Comparison of ENCODE assay signal across 9 cellular contexts in genomic region chr1:43705982-43706597, GRCh38. TPM values are rescaled to one million over a fixed set of nuclear protein-coding genes. Genes with fewer than 3 reads are reported as not detected.
DNase-seq lines count a peak whose midpoint lies in the region; ATAC-seq, FAIRE-seq and TF ChIP-seq lines count a peak whose summit lies in the region.
"Had no signal": no experiment of that assay in that cellular context is flagged by ENCODE, and none has a peak within 500 bp of the region (broad histone marks: within the 10 kb centered on the region; RNA-seq: fewer than 3 reads in every experiment).

No MANE protein-coding gene starts in this region.

- H3K36me3 ChIP-seq in BE2C (peaks cover 4% of the 10 kb centered on the region; the same call in 1 of the 2 replicates), Peyer's patch (peaks cover 0 to 44% (median 0%) of the 10 kb centered on the region in 3 donors), upper lobe of right lung (peaks cover 44% of the 10 kb centered on the region)

- H3K27ac ChIP-seq in Peyer's patch, result peak overlapping the region in 1 of 4 donors; percentile 90
- no peak overlapping the region for H3K27ac ChIP-seq in upper lobe of right lung

- no peaks in the 10 kb centered on the region for H3K9me3 ChIP-seq in BE2C
- no peaks in the 10 kb centered on the region for H3K9me3 ChIP-seq in Peyer's patch
- H3K9me3 ChIP-seq in upper lobe of right lung, result no peaks in the 10 kb centered on the region
- H3K9me3 ChIP-seq: esophagus muscularis mucosa had no signal

- TF ChIP-seq POLR2A in GM12891 (IDR thresholded peaks at IDR 0.05; ENCODE audit: low read depth, low read length) (peak; percentile 43; the same call in 1 of the 2 replicates), Peyer's patch (IDR thresholded peaks at IDR 0.05) (no peak)

- CTCF ChIA-PET in T-cell (lab: Charles Lee), result interaction anchor here (0.6 kb wide), 2 partner anchors 55 to 106 kb away, joined by 3 read pairs; no protein-coding TSS in a partner anchor

- no peak for FAIRE-seq in GM12891 (lab: Jason Lieb, UNC)

- POLR2A ChIA-PET in T-cell (lab: Charles Lee), result interaction anchor here in 1 of 2 donors (0.6 kb wide), 1 partner anchor 173 kb away, joined by 3 read pairs; no protein-coding TSS in a partner anchor

- H3K9me3 Mint-ChIP-seq in T-cell, result no peaks in the 10 kb centered on the region
- H3K9me3 Mint-ChIP-seq in immature natural killer cell, result no peaks in the 10 kb centered on the region

- DNase-seq in BE2C, result no peak
- no peak for DNase-seq in GM12891 (ENCODE audit: insufficient read length, low spot score)
- no peak for DNase-seq in T-cell
- no peak for DNase-seq in immature natural killer cell
- no peak for DNase-seq in Peyer's patch
- DNase-seq in NOMO-1 (lab: John Stamatoyannopoulos, UW; ENCODE audit: unreplicated experiment in 2 of 2), result no peak
- no peak for DNase-seq in upper lobe of right lung
- DNase-seq in NCI-H1092 (lab: John Stamatoyannopoulos, UW), result no peak

- H3K4me3 Mint-ChIP-seq in T-cell (peak overlapping the region; percentile 82 to 89 (median 84)), immature natural killer cell (peak overlapping the region; percentile 84 to 90 (median 85))

- H3K27me3 ChIP-seq in BE2C (no peaks in the 10 kb centered on the region), Peyer's patch (no peaks in the 10 kb centered on the region), upper lobe of right lung (no peaks in the 10 kb centered on the region)
- H3K27me3 ChIP-seq: esophagus muscularis mucosa had no signal

- H3K4me1 Mint-ChIP-seq in T-cell, result peaks cover 13 to 30% (median 26%) of the 10 kb centered on the region in 3 donors
- H3K4me1 Mint-ChIP-seq in immature natural killer cell, result peaks cover 19 to 23% of the 10 kb centered on the region in 2 donors

- H3K27ac Mint-ChIP-seq in T-cell (peak overlapping the region in 1 of 2 donors; percentile 24), immature natural killer cell (no peak overlapping the region)

- H3K4me1 ChIP-seq in BE2C (no peaks in the 10 kb centered on the region), Peyer's patch (peaks cover 0 to 8% (median 3%) of the 10 kb centered on the region in 4 donors), upper lobe of right lung (peaks cover 12% of the 10 kb centered on the region)

- H3K27me3 Mint-ChIP-seq in T-cell, result no peaks in the 10 kb centered on the region
- peaks cover 2 to 5% (median 2%) of the 10 kb centered on the region in 3 donors for H3K27me3 Mint-ChIP-seq in immature natural killer cell (ENCODE audit: low read depth in 3 of 3)

- TF ChIP-seq CTCF in BE2C (IDR thresholded peaks at IDR 0.05; ENCODE audit: low read depth, low read length), result no peak
- no peak for TF ChIP-seq CTCF in Peyer's patch (IDR thresholded peaks at IDR 0.05)
- no peak for TF ChIP-seq CTCF in upper lobe of right lung (IDR thresholded peaks at IDR 0.05)

- no peak for ATAC-seq in T-cell (replicated peaks in 1 of 4)
- ATAC-seq in upper lobe of right lung, result no peak

- peaks cover 27% of the 10 kb centered on the region for H3K36me3 Mint-ChIP-seq in T-cell
- H3K36me3 Mint-ChIP-seq in immature natural killer cell, result peaks cover 12 to 17% (median 12%) of the 10 kb centered on the region in 3 donors

- H3K4me3 ChIP-seq in BE2C (ENCODE audit: low read depth, low read length) (peak overlapping the region; percentile 73), Peyer's patch (no peak overlapping the region), upper lobe of right lung (no peak overlapping the region)

- intact Hi-C loops in upper lobe of right lung (cut with DNase I), result no loop called here

TF ChIP-seq in GM12891, 5 proteins besides CTCF, POLR2A, EP300 and RAD21:
- TF ChIP-seq POLR2AphosphoS5 (IDR thresholded peaks at IDR 0.05; ENCODE audit: low read depth, low read length), result no peak
- TF ChIP-seq TAF1 (IDR thresholded peaks at IDR 0.05; ENCODE audit: low read depth, low read length), result no peak
- TF ChIP-seq SPI1 (IDR thresholded peaks at IDR 0.05; ENCODE audit: low read depth, low read length), result no peak
- no peak for TF ChIP-seq PAX5 (IDR thresholded peaks at IDR 0.05; ENCODE audit: insufficient read depth, low read length, severe bottlenecking)
- TF ChIP-seq POU2F2 (IDR thresholded peaks at IDR 0.05; ENCODE audit: low read depth, low read length), result no peak; the same call in 1 of the 2 replicates

RNA-seq across cellular contexts. Expression of gene ST3GAL3, which starts 1.2 kb away (rescaled TPM):
- 16.9 TPM for polyA plus RNA-seq in BE2C (2012; ENCODE audit: insufficient read depth, insufficient read length, low read depth)
- 9.7 TPM for polyA plus RNA-seq in GM12891 (2012; ENCODE audit: low read depth, missing spikeins)
- total RNA-seq in T-cell (10 to 100 TPM; 21.9 to 29.8 (median 24.4) TPM), Peyer's patch (10 to 100 TPM in 1 of 4 donors, 1 to 10 TPM in 3; 4.4 to 19.0 (median 6.1) TPM), upper lobe of right lung (20.5 TPM)
- 1 to 10 TPM in 2 of 3 donors, under 1 TPM in 1; 0.08 to 8.1 (median 3.8) TPM for polyA plus RNA-seq in immature natural killer cell

RNA-seq across cellular contexts. Expression of gene KDM4A, which starts 56.1 kb away (rescaled TPM):
- polyA plus RNA-seq in BE2C (2012; ENCODE audit: insufficient read depth, insufficient read length, low read depth), result 16.0 TPM
- 12.1 TPM for polyA plus RNA-seq in GM12891 (2012; ENCODE audit: low read depth, missing spikeins)
- 10 to 100 TPM; 33.3 to 45.6 (median 38.0) TPM for total RNA-seq in T-cell
- polyA plus RNA-seq in immature natural killer cell, result 10 to 100 TPM in 1 of 3 donors, 1 to 10 TPM in 2; 2.1 to 14.1 (median 6.7) TPM
- 10 to 100 TPM; 60.1 to 74.7 (median 66.2) TPM for total RNA-seq in Peyer's patch
- total RNA-seq in upper lobe of right lung, result 40.4 TPM
